Comparison of ENCODE assay signal across 8 cellular contexts in the genomic region with DNA sequence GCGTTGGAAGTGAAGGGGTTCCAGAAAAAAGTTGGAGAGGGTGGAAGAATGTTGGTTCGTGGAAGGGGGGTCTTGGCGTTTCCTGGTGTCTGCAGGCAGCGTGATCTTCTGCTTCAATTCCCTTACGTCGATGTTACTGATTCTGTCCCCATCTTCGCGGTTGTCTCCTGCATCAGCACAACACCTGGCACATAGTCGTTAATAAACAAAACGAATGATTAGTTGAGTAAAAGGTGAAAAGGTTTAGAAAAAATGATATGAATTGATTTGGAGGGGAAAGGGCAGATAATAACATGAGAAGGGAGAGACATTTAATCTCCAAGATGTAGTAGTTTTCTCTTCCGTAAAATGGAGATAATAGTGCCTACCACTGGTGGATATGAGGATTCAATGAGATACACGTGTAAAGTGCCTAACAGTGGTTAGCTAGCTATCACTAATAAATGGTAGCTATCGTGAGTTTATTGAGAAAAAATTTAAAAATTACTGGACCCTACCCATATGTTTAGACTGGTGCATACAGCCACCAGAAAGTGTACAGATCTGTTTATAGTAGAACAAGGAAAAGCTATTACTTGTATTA. TPM values are rescaled to one million over a fixed set of nuclear protein-coding genes. Genes with fewer than 3 reads are reported as not detected.
DNase-seq lines count a peak whose midpoint lies in the region; ATAC-seq and TF ChIP-seq lines count a peak whose summit lies in the region.

No MANE protein-coding gene starts in this region.

- H3K4me1 ChIP-seq in ectodermal cell (ENCODE audit: control insufficient read depth, insufficient read depth, low read length), result peaks cover 4% of the 10 kb centered on the region

- no peaks in the 10 kb centered on the region for H3K36me3 ChIP-seq in ectodermal cell (ENCODE audit: control insufficient read depth, insufficient read depth, low read length)

- ATAC-seq in HG02588 (IDR thresholded peaks at IDR 0.05; ENCODE audit: unreplicated experiment), result no peak

- no peak for TF ChIP-seq CTCF in HFF-Myc (IDR thresholded peaks at IDR 0.05; ENCODE audit: low read depth, low read length, missing control alignments)

- WGBS in ectodermal cell, 2 experiments, result 0 to 1% methylated on average over 13 of the region's 13 CpGs

- no peaks in the 10 kb centered on the region for H3K27me3 ChIP-seq in ectodermal cell (ENCODE audit: control insufficient read depth, insufficient read depth, low read length, poor library complexity, severe bottlenecking)

- peak overlapping the region; percentile 98 for H3K4me3 ChIP-seq in HFF-Myc (replicated peaks; ENCODE audit: low read depth, low read length)
- peak overlapping the region; percentile 91 for H3K4me3 ChIP-seq in ectodermal cell (ENCODE audit: insufficient read depth, low read depth, low read length)

- H3K9me3 ChIP-seq in ectodermal cell (ENCODE audit: control insufficient read depth, low read length), result no peaks in the 10 kb centered on the region

- H3K27ac ChIP-seq in ectodermal cell (ENCODE audit: insufficient read depth, low read depth, low read length, poor library complexity, severe bottlenecking), result peak overlapping the region; percentile 97

- peak; percentile 76 for DNase-seq in NCI-H2171 treated with DMSO at 0.1 percent for 48 hours (lab: John Stamatoyannopoulos, UW)
- no peak for DNase-seq in NCI-H2171 (lab: John Stamatoyannopoulos, UW)
- no peak for DNase-seq in HFF-Myc (ENCODE audit: extremely low read depth, low read depth)
- DNase-seq in RKO (ENCODE audit: low spot score), result peak; percentile 54
- peak; percentile 31 for DNase-seq in myocyte (ENCODE audit: low read depth)
- DNase-seq in OCI-M2 (lab: John Stamatoyannopoulos, UW; ENCODE audit: unreplicated experiment), result no peak

RNA-seq across cellular contexts. Expression of a gene that starts 0.6 kb away (rescaled TPM):
- 85.7 TPM for polyA plus RNA-seq in ectodermal cell (2013, experiment 1 of 4)
- 99.3 TPM for polyA plus RNA-seq in ectodermal cell (2013, experiment 2 of 4)
- 63.0 TPM for polyA plus RNA-seq in ectodermal cell (2013, experiment 3 of 4)
- polyA plus RNA-seq in ectodermal cell (2013, experiment 4 of 4), result 65.0 TPM
- total RNA-seq in myocyte, result 87.7 and 97.1 TPM in 2 replicates
- polyA plus RNA-seq in myocyte (2012), result 16.9 TPM

RNA-seq across cellular contexts. Expression of a gene that starts 0.9 kb away (rescaled TPM):
- polyA plus RNA-seq in ectodermal cell (2013, experiment 1 of 4), result 35.7 TPM
- polyA plus RNA-seq in ectodermal cell (2013, experiment 2 of 4), result 35.5 TPM
- polyA plus RNA-seq in ectodermal cell (2013, experiment 3 of 4), result 27.0 TPM
- 26.9 TPM for polyA plus RNA-seq in ectodermal cell (2013, experiment 4 of 4)
- total RNA-seq in myocyte, result 33.4 and 44.3 TPM in 2 replicates
- polyA plus RNA-seq in myocyte (2012), result 13.8 TPM

Comparison
In these comparisons a context has a peak if more than half of its experiments do, and no peak if none do; other contexts are left out.
1. DNase-seq: peak in NCI-H2171 treated with DMSO at 0.1 percent for 48 hours (single experiment), RKO (single experiment) and myocyte (single experiment); none in NCI-H2171 (single experiment), HFF-Myc (single experiment) and OCI-M2 (single experiment).